ENCODE assay signal across 8 cellular contexts in the genomic region with DNA sequence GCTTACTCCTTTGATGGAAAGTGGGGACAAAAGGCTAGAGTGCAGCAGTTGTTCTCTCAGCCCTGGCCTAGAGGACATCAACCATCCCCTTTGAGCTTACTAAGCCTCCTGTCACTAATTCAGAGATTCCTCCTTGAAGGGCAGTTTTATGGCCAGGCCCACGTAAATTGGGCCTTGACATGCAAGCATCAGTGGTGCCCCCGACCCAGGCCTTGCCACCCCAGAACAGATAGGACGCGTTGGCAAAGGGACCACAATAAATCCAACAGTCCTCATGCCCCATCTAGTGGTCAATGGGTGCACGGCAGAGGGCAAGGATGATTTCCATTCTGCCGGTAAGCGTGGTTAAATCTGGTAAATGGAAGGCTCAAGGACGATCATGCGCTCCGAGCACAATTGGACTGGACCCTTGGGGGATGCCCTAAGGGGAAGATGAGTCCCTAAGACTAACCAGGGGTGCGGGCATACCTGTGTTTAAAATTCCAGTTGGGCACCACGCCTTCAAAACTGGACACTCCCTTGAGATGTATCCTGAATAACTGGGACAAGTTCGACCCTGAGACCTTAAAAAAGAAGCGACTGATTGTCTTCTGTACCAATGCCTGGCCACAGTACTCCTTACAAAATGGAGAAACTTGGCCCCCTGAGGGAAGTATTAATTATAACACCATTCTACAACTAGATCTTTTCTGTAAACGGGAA. TPM values are rescaled to one million over a fixed set of nuclear protein-coding genes. Genes with fewer than 3 reads are reported as not detected.
A peak's percentile ranks its signal among the peaks of the same experiment; 100 is the strongest.
DNase-seq lines count a peak whose midpoint lies in the region; ATAC-seq and TF ChIP-seq lines count a peak whose summit lies in the region.

No MANE protein-coding gene starts in this region.

- peak; percentile 88 for TF ChIP-seq CTCF in A673 (conservative IDR thresholded peaks at IDR 0.05; ENCODE audit: low read depth, low read length)
- peak; percentile 92 for TF ChIP-seq CTCF in epithelial cell of proximal tubule (conservative IDR thresholded peaks at IDR 0.05; ENCODE audit: low read depth, low read length)

- H3K9me3 ChIP-seq in A673 (ENCODE audit: low read depth, low read length, poor library complexity, severe bottlenecking): no peaks in the 10 kb centered on the region
- no peaks in the 10 kb centered on the region for H3K9me3 ChIP-seq in naive thymus-derived CD4-positive, alpha-beta T cell (ENCODE audit: control insufficient read depth in 2 of 3, low read length in 3 of 3)

- BruUV-seq in A673 (replicated peaks; lab: Mats Ljungman, UMichigan): no TSS peak

- H3K27me3 Mint-ChIP-seq in naive thymus-derived CD4-positive, alpha-beta T cell: no peaks in the 10 kb centered on the region
- H3K27me3 Mint-ChIP-seq in stimulated activated naive B cell treated with anti-CD40 and anti-IgM and Interleukin-4, amounts not matched to agents 10 μg/mL and 1 μg/mL and 100 μg/mL, for 72 hours: no peaks in the 10 kb centered on the region

- DNase-seq in A673 (ENCODE audit: low spot score) (peak; percentile 63), NCI-H460 (ENCODE audit: extremely low read depth, low read depth) (peak; percentile 40), epithelial cell of proximal tubule (ENCODE audit: low read depth) (no peak)
- DNase-seq in activated CD8-positive, alpha-beta memory T cell treated with anti-CD3 and anti-CD28 coated beads, Interleukin-2, amount 50 U/mL, for 4 hours: peak; percentile 72
- peak; percentile 36 to 70 (median 55) for DNase-seq in naive thymus-derived CD4-positive, alpha-beta T cell
- DNase-seq in stimulated activated naive B cell treated with anti-CD40 and anti-IgM and Interleukin-4, amounts not matched to agents 10 μg/mL and 1 μg/mL and 100 μg/mL, for 72 hours: peak; percentile 34

- H3K36me3 ChIP-seq in A673 (ENCODE audit: insufficient read depth, low read length, poor library complexity, severe bottlenecking): no peaks in the 10 kb centered on the region
- H3K36me3 ChIP-seq in naive thymus-derived CD4-positive, alpha-beta T cell (ENCODE audit: control insufficient read depth in 2 of 3, insufficient read depth in 3 of 3, low read length in 3 of 3): peaks cover 0 to 3% (median 0%) of the 10 kb centered on the region in 3 experiments

- no peaks in the 10 kb centered on the region for H3K27me3 ChIP-seq in A673 (replicated peaks; ENCODE audit: insufficient read depth, low read depth, low read length, poor library complexity)
- no peaks in the 10 kb centered on the region for H3K27me3 ChIP-seq in naive thymus-derived CD4-positive, alpha-beta T cell (ENCODE audit: control insufficient read depth in 2 of 2, insufficient read depth in 2 of 2, low read length in 2 of 2)

- H3K4me3 Mint-ChIP-seq in naive thymus-derived CD4-positive, alpha-beta T cell: peak overlapping the region in 3 of 10 donors; percentile 2 to 52 (median 46)
- no peak overlapping the region for H3K4me3 Mint-ChIP-seq in stimulated activated naive B cell treated with anti-CD40 and anti-IgM and Interleukin-4, amounts not matched to agents 10 μg/mL and 1 μg/mL and 100 μg/mL, for 72 hours

- peaks cover 0 to 20% (median 6%) of the 10 kb centered on the region in 5 donors for H3K36me3 Mint-ChIP-seq in naive thymus-derived CD4-positive, alpha-beta T cell
- H3K36me3 Mint-ChIP-seq in stimulated activated naive B cell treated with anti-CD40 and anti-IgM and Interleukin-4, amounts not matched to agents 10 μg/mL and 1 μg/mL and 100 μg/mL, for 72 hours: peaks cover 6 to 11% of the 10 kb centered on the region in 2 donors

- intact Hi-C loops in A673 (cut with micrococcal nuclease; ENCODE audit: unreplicated experiment): loop anchor here (1.0 to 2.0 kb wide), 2 partner anchors 38 to 334 kb away; no protein-coding TSS in a partner anchor
- intact Hi-C loops in naive thymus-derived CD4-positive, alpha-beta T cell (cut with micrococcal nuclease): loop anchor here (1.0 to 10.0 kb wide), 8 partner anchors 54 to 644 kb away; no protein-coding TSS in a partner anchor

- H3K4me1 Mint-ChIP-seq in naive thymus-derived CD4-positive, alpha-beta T cell: peaks cover 21 to 86% (median 77%) of the 10 kb centered on the region in 7 donors
- peaks cover 19 to 30% of the 10 kb centered on the region in 2 donors for H3K4me1 Mint-ChIP-seq in stimulated activated naive B cell treated with anti-CD40 and anti-IgM and Interleukin-4, amounts not matched to agents 10 μg/mL and 1 μg/mL and 100 μg/mL, for 72 hours

- CTCF ChIA-PET in A673 (lab: Charles Lee): interaction anchor here (0.6 kb wide), 1 partner anchor 44 kb away, joined by 4 read pairs; no protein-coding TSS in a partner anchor
- CTCF ChIA-PET in naive thymus-derived CD4-positive, alpha-beta T cell (lab: Charles Lee): interaction anchor here (0.6 to 1.0 kb wide), 4 partner anchors 23 to 731 kb away, joined by 3 read pairs; no protein-coding TSS in a partner anchor

- no peak overlapping the region for H3K27ac ChIP-seq in A673 (ENCODE audit: low read depth, low read length, poor library complexity, severe bottlenecking)
- no peak overlapping the region for H3K27ac ChIP-seq in naive thymus-derived CD4-positive, alpha-beta T cell (ENCODE audit: low read depth, low read length)

- H3K4me3 ChIP-seq in A673 (ENCODE audit: low read depth, low read length, poor library complexity, severe bottlenecking) (no peak overlapping the region), epithelial cell of proximal tubule (ENCODE audit: low read depth, low read length) (no peak overlapping the region)
- no peak overlapping the region for H3K4me3 ChIP-seq in naive thymus-derived CD4-positive, alpha-beta T cell (ENCODE audit: low read length)

- POLR2A ChIA-PET in A673 (lab: Charles Lee; ENCODE audit: low non-redundant PET): no interaction called here
- POLR2A ChIA-PET in naive thymus-derived CD4-positive, alpha-beta T cell (lab: Charles Lee): interaction anchor here (0.6 kb wide), 1 partner anchor 159 kb away, joined by 5 read pairs; no protein-coding TSS in a partner anchor

- H3K9me3 Mint-ChIP-seq in naive thymus-derived CD4-positive, alpha-beta T cell: peaks cover 0 to 5% (median 0%) of the 10 kb centered on the region in 11 donors
- H3K9me3 Mint-ChIP-seq in stimulated activated naive B cell treated with anti-CD40 and anti-IgM and Interleukin-4, amounts not matched to agents 10 μg/mL and 1 μg/mL and 100 μg/mL, for 72 hours: no peaks in the 10 kb centered on the region

- no peaks in the 10 kb centered on the region for H3K4me1 ChIP-seq in A673 (ENCODE audit: insufficient read depth, low read length, poor library complexity, severe bottlenecking)
- H3K4me1 ChIP-seq in naive thymus-derived CD4-positive, alpha-beta T cell (ENCODE audit: control insufficient read depth in 2 of 2, insufficient read depth in 2 of 2, low read length in 2 of 2): peaks cover 0 to 8% of the 10 kb centered on the region in 2 donors

- ATAC-seq in GM18498 (IDR thresholded peaks at IDR 0.05; ENCODE audit: unreplicated experiment) (peak; percentile 92), HG02981 (IDR thresholded peaks at IDR 0.05; ENCODE audit: unreplicated experiment) (peak; percentile 93)
- ATAC-seq in naive thymus-derived CD4-positive, alpha-beta T cell: peak; percentile 92
- ATAC-seq in stimulated activated naive B cell treated with anti-CD40 and anti-IgM and Interleukin-4, amounts not matched to agents 10 μg/mL and 1 μg/mL and 100 μg/mL, for 72 hours (replicated peaks): peak; percentile 81 to 86

- H3K27ac Mint-ChIP-seq in naive thymus-derived CD4-positive, alpha-beta T cell: peak overlapping the region; percentile 26 to 96 (median 79)
- H3K27ac Mint-ChIP-seq in stimulated activated naive B cell treated with anti-CD40 and anti-IgM and Interleukin-4, amounts not matched to agents 10 μg/mL and 1 μg/mL and 100 μg/mL, for 72 hours: no peak overlapping the region

RNA-seq across cellular contexts. Expression of a gene that starts 32.6 kb away (rescaled TPM):
- total RNA-seq in A673 (2021) (6.5 and 7.4 TPM in 2 replicates), epithelial cell of proximal tubule (2.2 and 3.3 TPM in 2 replicates)
- 8.7 and 10.7 TPM in 2 replicates for total RNA-seq in NCI-H460 (2014; rRNA removed; shearing (Covaris generic))
- polyA plus RNA-seq in NCI-H460 (2014; cell fraction: nucleus; rRNA removed): 4.3 and 6.9 TPM in 2 replicates
- 10 to 100 TPM; 51.1 to 89.1 (median 78.6) TPM for total RNA-seq in naive thymus-derived CD4-positive, alpha-beta T cell
- polyA plus RNA-seq in naive thymus-derived CD4-positive, alpha-beta T cell: 10 to 100 TPM; 47.3 to 47.8 TPM
